In the genomic region with DNA sequence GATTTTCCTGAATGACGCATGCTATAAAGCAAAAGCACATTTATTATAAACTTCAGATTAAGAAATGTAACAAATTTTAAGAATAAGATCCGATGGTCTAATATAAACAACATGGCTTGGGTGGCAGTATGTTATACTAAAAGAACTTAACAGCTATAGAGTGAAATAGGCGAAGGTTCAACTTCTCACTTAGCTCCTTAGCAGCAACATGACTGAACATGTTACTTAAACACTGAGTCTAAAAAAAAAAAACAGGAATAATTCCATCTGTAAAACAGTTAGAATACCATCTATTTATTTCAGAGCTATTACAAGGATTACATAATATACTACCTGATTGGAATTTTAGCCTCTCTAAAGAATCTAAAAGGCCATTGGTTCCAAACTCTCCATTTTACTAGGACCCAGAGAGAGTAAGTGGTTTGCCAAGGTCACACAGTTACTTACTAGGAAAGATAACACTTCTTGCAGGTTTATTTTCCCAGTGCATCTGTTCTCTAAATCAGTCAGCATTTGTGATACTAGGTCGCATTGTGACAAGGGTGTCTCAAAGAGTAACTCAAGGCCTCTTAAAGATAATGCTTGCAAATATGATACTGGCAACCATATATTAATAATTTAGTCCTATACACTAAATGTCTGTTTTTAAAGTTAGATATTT, we compare ENCODE assay signal across 18 cellular contexts. TPM values are rescaled to one million over a fixed set of nuclear protein-coding genes. Genes with fewer than 3 reads are reported as not detected.
DNase-seq lines count a peak whose midpoint lies in the region; ATAC-seq and TF ChIP-seq lines count a peak whose summit lies in the region.
"Had no signal": no experiment of that assay in that cellular context is flagged by ENCODE, and none has a peak within 500 bp of the region (broad histone marks: within the 10 kb centered on the region; RNA-seq: fewer than 3 reads in every experiment).

No MANE protein-coding gene starts in this region.

- H3K4me2 ChIP-seq in GM23338: 0 out of 2 replicates have a peak overlapping the region, but pooled peaks have one; percentile 24
- H3K4me2 ChIP-seq: SK-N-SH had no signal

- no peak for TF ChIP-seq CTCF in activated CD8-positive, alpha-beta T cell treated with anti-CD3 and anti-CD28 coated beads for 36 hours (IDR thresholded peaks at IDR 0.05)
- TF ChIP-seq CTCF in GM23338 (conservative IDR thresholded peaks at IDR 0.05; ENCODE audit: low read depth in 2 of 2) (no peak), foreskin keratinocyte (conservative IDR thresholded peaks at IDR 0.05) (no peak)

- H3K27me3 Mint-ChIP-seq in activated CD8-positive, alpha-beta T cell treated with anti-CD3 and anti-CD28 coated beads for 36 hours: no peaks in the 10 kb centered on the region
- no peaks in the 10 kb centered on the region for H3K27me3 Mint-ChIP-seq in activated CD8-positive, alpha-beta T cell treated with anti-CD3 and anti-CD28 coated beads, Interleukin-2, amount 10 ng/mL, durations not matched to agents 7 days and 5 days (ENCODE audit: low read depth)
- H3K27me3 Mint-ChIP-seq in GM23338 (ENCODE audit: insufficient read depth, low read depth, poor library complexity): no peaks in the 10 kb centered on the region

- intact Hi-C loops in activated CD8-positive, alpha-beta T cell treated with anti-CD3 and anti-CD28 coated beads for 36 hours (cut with micrococcal nuclease): no loop called here

- ATAC-seq in activated CD8-positive, alpha-beta T cell treated with anti-CD3 and anti-CD28 coated beads for 36 hours: peak; percentile 64
- ATAC-seq in activated CD8-positive, alpha-beta T cell treated with anti-CD3 and anti-CD28 coated beads, Interleukin-2, amount 10 ng/mL, durations not matched to agents 7 days and 5 days: no peak
- ATAC-seq in GM23338 (no peak), foreskin keratinocyte (no peak), HG02981 (IDR thresholded peaks at IDR 0.05; ENCODE audit: unreplicated experiment) (no peak), GM19328 (IDR thresholded peaks at IDR 0.05; ENCODE audit: unreplicated experiment) (no peak)
- ATAC-seq: Right ventricle myocardium inferior had no signal

- H3K9me2 ChIP-seq in GM23338 (ENCODE audit: insufficient read depth): no peaks in the 10 kb centered on the region
- H3K9me2 ChIP-seq: SK-N-SH had no signal

- H3K36me3 Mint-ChIP-seq in activated CD8-positive, alpha-beta T cell treated with anti-CD3 and anti-CD28 coated beads for 36 hours (ENCODE audit: low read depth): peaks cover 6% of the 10 kb centered on the region
- peaks cover 10% of the 10 kb centered on the region for H3K36me3 Mint-ChIP-seq in activated CD8-positive, alpha-beta T cell treated with anti-CD3 and anti-CD28 coated beads, Interleukin-2, amount 10 ng/mL, durations not matched to agents 7 days and 5 days (ENCODE audit: low read depth)
- no peaks in the 10 kb centered on the region for H3K36me3 Mint-ChIP-seq in GM23338 (ENCODE audit: low read depth)

- peaks cover 68% of the 10 kb centered on the region for H3K4me1 Mint-ChIP-seq in activated CD8-positive, alpha-beta T cell treated with anti-CD3 and anti-CD28 coated beads for 36 hours (ENCODE audit: low read depth)
- peaks cover 61% of the 10 kb centered on the region for H3K4me1 Mint-ChIP-seq in activated CD8-positive, alpha-beta T cell treated with anti-CD3 and anti-CD28 coated beads, Interleukin-2, amount 10 ng/mL, durations not matched to agents 7 days and 5 days (ENCODE audit: low read depth)
- peaks cover 72% of the 10 kb centered on the region for H3K4me1 Mint-ChIP-seq in GM23338

- CTCF ChIA-PET in activated CD8-positive, alpha-beta T cell treated with anti-CD3 and anti-CD28 coated beads for 36 hours (lab: Charles Lee): no interaction called here
- CTCF ChIA-PET in activated CD8-positive, alpha-beta T cell treated with anti-CD3 and anti-CD28 coated beads, Interleukin-2, amount 10 ng/mL, durations not matched to agents 7 days and 5 days (lab: Charles Lee): interaction anchor here (0.6 to 1.4 kb wide), 2 partner anchors 11 to 1139 kb away, joined by 3 to 5 read pairs; no protein-coding TSS in a partner anchor

- no peak for DNase-seq in activated CD8-positive, alpha-beta T cell treated with anti-CD3 and anti-CD28 coated beads for 36 hours
- DNase-seq in activated CD8-positive, alpha-beta T cell treated with anti-CD3 and anti-CD28 coated beads, Interleukin-2, amount 10 ng/mL, durations not matched to agents 7 days and 5 days: no peak
- no peak for DNase-seq in GM23338 (ENCODE audit: low spot score)
- no peak for DNase-seq in SK-N-MC (ENCODE audit: low read depth, low spot score)
- peak; percentile 23 to 40 for DNase-seq in foreskin keratinocyte
- DNase-seq in C1 segment of cervical spinal cord (lab: John Stamatoyannopoulos, UW): no peak
- DNase-seq: DMS153, H9, NCI-H1417, NCI-H2029, NCI-H2227 treated with DMSO at 0.1 percent for 48 hours, NCI-H524, Peyer's patch, SK-N-SH had no signal

- POLR2A ChIA-PET in activated CD8-positive, alpha-beta T cell treated with anti-CD3 and anti-CD28 coated beads for 36 hours (lab: Charles Lee): interaction anchor here (4.7 kb wide), 1 partner anchor 14 kb away, joined by 29 read pairs; the partner anchor contains the start of gene OSBPL8
- POLR2A ChIA-PET in activated CD8-positive, alpha-beta T cell treated with anti-CD3 and anti-CD28 coated beads, Interleukin-2, amount 10 ng/mL, durations not matched to agents 7 days and 5 days (lab: Charles Lee): interaction anchor here (0.6 to 3.1 kb wide), 2 partner anchors 14 to 592 kb away, joined by 3 to 14 read pairs; partner anchors contain the start of gene OSBPL8

- H4K20me1 ChIP-seq in GM23338 (replicated peaks; ENCODE audit: insufficient read depth): no peaks in the 10 kb centered on the region; the same call in 1 of the 2 replicates

- no peaks in the 10 kb centered on the region for H3K27me3 ChIP-seq in GM23338 (ENCODE audit: insufficient read depth)
- H3K27me3 ChIP-seq in foreskin keratinocyte: no peaks in the 10 kb centered on the region
- H3K27me3 ChIP-seq: BLaER1 treated with 17β-estradiol and CSF1 and Interleukin-3, amounts not matched to agents 10 nM and 100 nM; Peyer's patch had no signal

- H3K79me2 ChIP-seq in GM23338 (replicated peaks; ENCODE audit: insufficient read depth): peaks cover 97% of the 10 kb centered on the region

- no peak overlapping the region for H3K27ac Mint-ChIP-seq in activated CD8-positive, alpha-beta T cell treated with anti-CD3 and anti-CD28 coated beads for 36 hours
- H3K27ac Mint-ChIP-seq in activated CD8-positive, alpha-beta T cell treated with anti-CD3 and anti-CD28 coated beads, Interleukin-2, amount 10 ng/mL, durations not matched to agents 7 days and 5 days: no peak overlapping the region
- peak overlapping the region; percentile 62; the same call in 1 of the 2 replicates for H3K27ac Mint-ChIP-seq in GM23338

- no peak overlapping the region for H3K9ac ChIP-seq in SK-N-MC (ENCODE audit: insufficient read length)
- H3K9ac ChIP-seq: BLaER1 treated with 17β-estradiol and CSF1 and Interleukin-3, amounts not matched to agents 10 nM and 100 nM; SK-N-SH had no signal

- H3K36me3 ChIP-seq in GM23338 (ENCODE audit: insufficient read depth): no peaks in the 10 kb centered on the region
- H3K36me3 ChIP-seq in SK-N-MC (ENCODE audit: insufficient read depth, low read length): no peaks in the 10 kb centered on the region
- H3K36me3 ChIP-seq: Peyer's patch had no signal

- H2AFZ ChIP-seq in GM23338: no peak overlapping the region

- H3K9me3 Mint-ChIP-seq in activated CD8-positive, alpha-beta T cell treated with anti-CD3 and anti-CD28 coated beads for 36 hours: no peaks in the 10 kb centered on the region
- H3K9me3 Mint-ChIP-seq in activated CD8-positive, alpha-beta T cell treated with anti-CD3 and anti-CD28 coated beads, Interleukin-2, amount 10 ng/mL, durations not matched to agents 7 days and 5 days (ENCODE audit: insufficient read depth): no peaks in the 10 kb centered on the region
- H3K9me3 Mint-ChIP-seq in GM23338: no peaks in the 10 kb centered on the region
- H3K9me3 Mint-ChIP-seq: H9 had no signal

- H3K4me3 ChIP-seq in GM23338 (no peak overlapping the region), SK-N-MC (no peak overlapping the region)
- H3K4me3 ChIP-seq: BLaER1 treated with 17β-estradiol and CSF1 and Interleukin-3, amounts not matched to agents 10 nM and 100 nM; Peyer's patch had no signal

- H3K9me3 ChIP-seq in SK-N-MC (ENCODE audit: low read depth, low read length): no peaks in the 10 kb centered on the region
- H3K9me3 ChIP-seq: BLaER1 treated with 17β-estradiol and CSF1 and Interleukin-3, amounts not matched to agents 10 nM and 100 nM; Peyer's patch; SK-N-SH had no signal

- H3K4me1 ChIP-seq in GM23338 (ENCODE audit: insufficient read depth) (peaks cover 73% of the 10 kb centered on the region), foreskin keratinocyte (peaks cover 18% of the 10 kb centered on the region)

- no peaks in the 10 kb centered on the region for H3F3A ChIP-seq in GM23338 (replicated peaks; ENCODE audit: low read depth)

- H3K27ac ChIP-seq in GM23338 (ENCODE audit: low read depth) (no peak overlapping the region), SK-N-MC (peak overlapping the region; percentile 7; the same call in 1 of the 2 replicates), foreskin keratinocyte (no peak overlapping the region)
- H3K27ac ChIP-seq: BLaER1 treated with 17β-estradiol and CSF1 and Interleukin-3, amounts not matched to agents 10 nM and 100 nM; Peyer's patch had no signal

- H3K4me3 Mint-ChIP-seq in activated CD8-positive, alpha-beta T cell treated with anti-CD3 and anti-CD28 coated beads for 36 hours: no peak overlapping the region
- H3K4me3 Mint-ChIP-seq in activated CD8-positive, alpha-beta T cell treated with anti-CD3 and anti-CD28 coated beads, Interleukin-2, amount 10 ng/mL, durations not matched to agents 7 days and 5 days: no peak overlapping the region
- no peak overlapping the region for H3K4me3 Mint-ChIP-seq in GM23338
- H3K4me3 Mint-ChIP-seq: H9 had no signal

TF ChIP-seq in GM23338, 12 proteins besides CTCF, POLR2A, EP300 and RAD21 (continues in another document):
- TF ChIP-seq ETS1 (IDR thresholded peaks at IDR 0.05) (no peak), EZH2 (IDR thresholded peaks at IDR 0.05; ENCODE audit: low read depth, unreplicated experiment) (no peak)

RNA-seq across cellular contexts. Expression of gene OSBPL8, which starts 14.8 kb away (rescaled TPM):
- 10 to 100 TPM; 81.1 to 85.6 TPM for total RNA-seq in activated CD8-positive, alpha-beta T cell treated with anti-CD3 and anti-CD28 coated beads for 36 hours
- 100 to 1,000 TPM; 113 to 119 TPM for total RNA-seq in activated CD8-positive, alpha-beta T cell treated with anti-CD3 and anti-CD28 coated beads, Interleukin-2, amount 10 ng/mL, durations not matched to agents 7 days and 5 days
- total RNA-seq in GM23338 (2014; rRNA removed; shearing (Covaris generic)): 73.3 and 78.0 TPM in 2 replicates
- polyA plus RNA-seq in GM23338 (2016; fragmentation: Nextera tagmentation; extraction: Ambion mirVana): 116 and 124 TPM in 2 replicates
- total RNA-seq in foreskin keratinocyte: 47.0 and 48.8 TPM in 2 replicates
- polyA plus RNA-seq in foreskin keratinocyte: 5.8 and 6.2 TPM in 2 replicates

Comparison
In these comparisons a context has a peak if more than half of its experiments do, and no peak if none do; other contexts are left out.
1. DNase-seq: peak in foreskin keratinocyte (2 of 2); none in activated CD8-positive, alpha-beta T cell treated with anti-CD3 and anti-CD28 coated beads for 36 hours (single experiment), activated CD8-positive, alpha-beta T cell treated with anti-CD3 and anti-CD28 coated beads, Interleukin-2, amount 10 ng/mL, durations not matched to agents 7 days and 5 days (single experiment), GM23338 (single experiment), SK-N-MC (single experiment) and C1 segment of cervical spinal cord (0 of 14).